ENCODE assay signal across 15 cellular contexts in the genomic region with DNA sequence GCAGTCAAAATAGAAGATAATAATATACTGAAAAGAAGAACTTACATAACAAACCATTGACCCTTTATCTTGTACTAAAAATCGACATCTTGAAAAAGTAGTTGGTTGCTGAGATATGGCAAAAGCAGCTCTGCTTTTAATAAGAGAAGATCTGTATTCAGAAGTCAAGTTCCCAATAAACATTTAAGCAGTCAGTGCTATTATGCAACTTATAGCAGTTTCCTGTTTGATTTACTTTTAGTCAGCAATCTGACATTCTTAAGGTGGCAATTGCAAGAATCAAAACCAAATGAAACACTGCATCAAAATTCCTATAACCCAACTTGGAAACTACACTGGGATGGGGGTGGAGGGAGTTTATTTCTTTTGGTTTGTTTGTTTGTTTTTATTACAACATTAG.
DNase-seq lines count a peak whose midpoint lies in the region; TF ChIP-seq lines count a peak whose summit lies in the region.
"Had no signal": no experiment of that assay in that cellular context is flagged by ENCODE, and none has a peak within 500 bp of the region (broad histone marks: within the 10 kb centered on the region; RNA-seq: fewer than 3 reads in every experiment).

No MANE protein-coding gene starts in this region.

- TF ChIP-seq CTCF in foreskin fibroblast (IDR thresholded peaks at IDR 0.05; ENCODE audit: low read depth, low read length) (no peak), hepatocyte (IDR thresholded peaks at IDR 0.05; ENCODE audit: poor library complexity) (no peak)

- H3K4me2 ChIP-seq in GM23248 (ENCODE audit: unreplicated experiment) (peak overlapping the region; percentile 47), hepatocyte (no peak overlapping the region)

- H3K4me3 Mint-ChIP-seq in activated naive CD8-positive, alpha-beta T cell, result peak overlapping the region; percentile 3
- no peak overlapping the region for H3K4me3 Mint-ChIP-seq in activated naive CD4-positive, alpha-beta T cell treated with anti-CD3 and anti-CD28 coated beads, Interleukin-2, amount 10 ng/mL, durations not matched to agents 7 days and 5 days
- H3K4me3 Mint-ChIP-seq: mesothelial cell of epicardium had no signal

- CTCF ChIA-PET in activated naive CD4-positive, alpha-beta T cell treated with anti-CD3 and anti-CD28 coated beads, Interleukin-2, amount 10 ng/mL, durations not matched to agents 7 days and 5 days (lab: Charles Lee), result interaction anchor here (1.0 kb wide), 1 partner anchor 10 kb away, joined by 3 read pairs; no protein-coding TSS in a partner anchor

- H3K9me3 ChIP-seq in GM23248 (ENCODE audit: low read depth) (no peaks in the 10 kb centered on the region), hepatocyte (ENCODE audit: low read depth) (no peaks in the 10 kb centered on the region)
- H3K9me3 ChIP-seq: right atrium auricular region, suprapubic skin had no signal

- no peaks in the 10 kb centered on the region for H3K27me3 ChIP-seq in GM23248 (replicated peaks; ENCODE audit: insufficient read depth)
- no peaks in the 10 kb centered on the region for H3K27me3 ChIP-seq in hepatocyte
- H3K27me3 ChIP-seq: right atrium auricular region, suprapubic skin had no signal

- H3K4me3 ChIP-seq in GM23248 (no peak overlapping the region), foreskin fibroblast (ENCODE audit: low read depth in 1 of 2, low read length in 2 of 2) (no peak overlapping the region), hepatocyte (no peak overlapping the region)
- H3K4me3 ChIP-seq: right atrium auricular region, suprapubic skin had no signal

- H2AFZ ChIP-seq in GM23248, result no peak overlapping the region
- H2AFZ ChIP-seq in hepatocyte, result no peak overlapping the region

- no peak overlapping the region for H3K27ac ChIP-seq in GM23248
- no peak overlapping the region for H3K27ac ChIP-seq in hepatocyte
- H3K27ac ChIP-seq: right atrium auricular region, suprapubic skin, WERI-Rb-1 had no signal

- H3K9me2 ChIP-seq in GM23248 (ENCODE audit: insufficient read depth) (no peaks in the 10 kb centered on the region), hepatocyte (replicated peaks; ENCODE audit: insufficient read depth) (no peaks in the 10 kb centered on the region)

- in situ Hi-C loops in GM23248 (cut with MboI), result no loop called here

- WGBS in GM23248 (ENCODE audit: low coverage in 1 of 2, low lambda C conversion rate in 2 of 2, missing lambda C conversion rate in 2 of 2), 2 experiments, result 0 to 14% methylated on average over 1 of the region's 1 CpG
- WGBS in hepatocyte (ENCODE audit: low lambda C conversion rate, missing lambda C conversion rate), result 77% methylated on average over 1 of the region's 1 CpG

- peaks cover 23% of the 10 kb centered on the region for H3K36me3 Mint-ChIP-seq in activated naive CD8-positive, alpha-beta T cell
- H3K36me3 Mint-ChIP-seq in activated naive CD4-positive, alpha-beta T cell treated with anti-CD3 and anti-CD28 coated beads, Interleukin-2, amount 10 ng/mL, durations not matched to agents 7 days and 5 days, result peaks cover 14% of the 10 kb centered on the region

- H3K9ac ChIP-seq in GM23248, result no peak overlapping the region

- H3K27me3 Mint-ChIP-seq in activated naive CD8-positive, alpha-beta T cell, result no peaks in the 10 kb centered on the region
- no peaks in the 10 kb centered on the region for H3K27me3 Mint-ChIP-seq in activated naive CD4-positive, alpha-beta T cell treated with anti-CD3 and anti-CD28 coated beads, Interleukin-2, amount 10 ng/mL, durations not matched to agents 7 days and 5 days

- H4K20me1 ChIP-seq in GM23248 (ENCODE audit: insufficient read depth) (no peaks in the 10 kb centered on the region), hepatocyte (ENCODE audit: insufficient read depth, poor library complexity, severe bottlenecking) (no peaks in the 10 kb centered on the region)

- H3K36me3 ChIP-seq in GM23248 (ENCODE audit: low read depth), result peaks cover 5% of the 10 kb centered on the region; the same call in 1 of the 2 replicates
- no peaks in the 10 kb centered on the region for H3K36me3 ChIP-seq in hepatocyte (replicated peaks; ENCODE audit: insufficient read depth, low read depth)
- H3K36me3 ChIP-seq: WERI-Rb-1 had no signal

- H3K4me1 ChIP-seq in GM23248 (ENCODE audit: insufficient read depth), result peaks cover 9% of the 10 kb centered on the region; the same call in 1 of the 2 replicates
- H3K4me1 ChIP-seq in hepatocyte (ENCODE audit: insufficient read depth), result no peaks in the 10 kb centered on the region

- DNase-seq in CD1c-positive myeloid dendritic cell (ENCODE audit: extremely low spot score) (peak; percentile 28), GM23248 (peak; percentile 33), foreskin fibroblast (peak; percentile 8 to 22), hepatocyte (ENCODE audit: low spot score) (no peak), RKO (ENCODE audit: low spot score) (no peak)
- no peak for DNase-seq in activated naive CD4-positive, alpha-beta T cell treated with anti-CD3 and anti-CD28 coated beads, Interleukin-2, amount 10 ng/mL, durations not matched to agents 7 days and 5 days
- DNase-seq: glutamatergic neuron, islet precursor cell, NCI-H2029, NCI-H526 treated with DMSO at 0.1 percent for 48 hours, WERI-Rb-1 had no signal

- no peaks in the 10 kb centered on the region for H3F3A ChIP-seq in GM23248 (ENCODE audit: insufficient read depth)

- H3K79me2 ChIP-seq in GM23248 (ENCODE audit: insufficient read depth) (no peaks in the 10 kb centered on the region), hepatocyte (no peaks in the 10 kb centered on the region)

- H3K9me3 Mint-ChIP-seq in activated naive CD8-positive, alpha-beta T cell (ENCODE audit: low read depth), result no peaks in the 10 kb centered on the region
- no peaks in the 10 kb centered on the region for H3K9me3 Mint-ChIP-seq in activated naive CD4-positive, alpha-beta T cell treated with anti-CD3 and anti-CD28 coated beads, Interleukin-2, amount 10 ng/mL, durations not matched to agents 7 days and 5 days

- peaks cover 58% of the 10 kb centered on the region for H3K4me1 Mint-ChIP-seq in activated naive CD8-positive, alpha-beta T cell (ENCODE audit: low read depth)
- H3K4me1 Mint-ChIP-seq in activated naive CD4-positive, alpha-beta T cell treated with anti-CD3 and anti-CD28 coated beads, Interleukin-2, amount 10 ng/mL, durations not matched to agents 7 days and 5 days, result peaks cover 42% of the 10 kb centered on the region
- H3K4me1 Mint-ChIP-seq: mesothelial cell of epicardium had no signal

- H3K27ac Mint-ChIP-seq in activated naive CD8-positive, alpha-beta T cell, result peak overlapping the region; percentile 61
- H3K27ac Mint-ChIP-seq in activated naive CD4-positive, alpha-beta T cell treated with anti-CD3 and anti-CD28 coated beads, Interleukin-2, amount 10 ng/mL, durations not matched to agents 7 days and 5 days, result no peak overlapping the region
- H3K27ac Mint-ChIP-seq: mesothelial cell of epicardium had no signal

Comparison
In these comparisons a context has a peak if more than half of its experiments do, and no peak if none do; other contexts are left out.
1. DNase-seq: peak in CD1c-positive myeloid dendritic cell (single experiment), GM23248 (single experiment) and foreskin fibroblast (2 of 2); none in hepatocyte (single experiment), activated naive CD4-positive, alpha-beta T cell treated with anti-CD3 and anti-CD28 coated beads, Interleukin-2, amount 10 ng/mL, durations not matched to agents 7 days and 5 days (single experiment) and RKO (single experiment).